ENCODE assay signal across 15 cellular contexts in genomic region chr3:104425416-104425815, GRCh38.
DNase-seq lines count a peak whose midpoint lies in the region.
"Had no signal": no experiment of that assay in that cellular context is flagged by ENCODE, and none has a peak within 500 bp of the region (broad histone marks: within the 10 kb centered on the region; RNA-seq: fewer than 3 reads in every experiment).

No MANE protein-coding gene starts in this region.

- peak; percentile 9 for DNase-seq in DMS53 (lab: John Stamatoyannopoulos, UW)
- DNase-seq in DMS53 treated with DMSO at 0.1 percent for 48 hours (lab: John Stamatoyannopoulos, UW; ENCODE audit: unreplicated experiment): no peak
- peak; percentile 8 for DNase-seq in EH (ENCODE audit: low read depth)
- peak; percentile 48 for DNase-seq in M059J (ENCODE audit: low read depth)
- DNase-seq in amniotic epithelial cell (ENCODE audit: low read depth): peak; percentile 19
- DNase-seq in GM03348 (ENCODE audit: low spot score): no peak
- no peak for DNase-seq in NCI-H524 (lab: John Stamatoyannopoulos, UW)
- no peak for DNase-seq in NCI-H128 (lab: John Stamatoyannopoulos, UW; ENCODE audit: unreplicated experiment)
- DNase-seq: CD4-positive, alpha-beta memory T cell; DND-41; KBM-7; NCI-H1048; NCI-H187; PC-3; SW 1271 had no signal

Comparison
In these comparisons a context has a peak if more than half of its experiments do, and no peak if none do; other contexts are left out.
1. DNase-seq: peak in DMS53 (single experiment), EH (single experiment), M059J (single experiment) and amniotic epithelial cell (single experiment); none in DMS53 treated with DMSO at 0.1 percent for 48 hours (single experiment), GM03348 (single experiment), NCI-H524 (0 of 2) and NCI-H128 (single experiment).